ENCODE assay signal across 1 cellular context in the genomic region with DNA sequence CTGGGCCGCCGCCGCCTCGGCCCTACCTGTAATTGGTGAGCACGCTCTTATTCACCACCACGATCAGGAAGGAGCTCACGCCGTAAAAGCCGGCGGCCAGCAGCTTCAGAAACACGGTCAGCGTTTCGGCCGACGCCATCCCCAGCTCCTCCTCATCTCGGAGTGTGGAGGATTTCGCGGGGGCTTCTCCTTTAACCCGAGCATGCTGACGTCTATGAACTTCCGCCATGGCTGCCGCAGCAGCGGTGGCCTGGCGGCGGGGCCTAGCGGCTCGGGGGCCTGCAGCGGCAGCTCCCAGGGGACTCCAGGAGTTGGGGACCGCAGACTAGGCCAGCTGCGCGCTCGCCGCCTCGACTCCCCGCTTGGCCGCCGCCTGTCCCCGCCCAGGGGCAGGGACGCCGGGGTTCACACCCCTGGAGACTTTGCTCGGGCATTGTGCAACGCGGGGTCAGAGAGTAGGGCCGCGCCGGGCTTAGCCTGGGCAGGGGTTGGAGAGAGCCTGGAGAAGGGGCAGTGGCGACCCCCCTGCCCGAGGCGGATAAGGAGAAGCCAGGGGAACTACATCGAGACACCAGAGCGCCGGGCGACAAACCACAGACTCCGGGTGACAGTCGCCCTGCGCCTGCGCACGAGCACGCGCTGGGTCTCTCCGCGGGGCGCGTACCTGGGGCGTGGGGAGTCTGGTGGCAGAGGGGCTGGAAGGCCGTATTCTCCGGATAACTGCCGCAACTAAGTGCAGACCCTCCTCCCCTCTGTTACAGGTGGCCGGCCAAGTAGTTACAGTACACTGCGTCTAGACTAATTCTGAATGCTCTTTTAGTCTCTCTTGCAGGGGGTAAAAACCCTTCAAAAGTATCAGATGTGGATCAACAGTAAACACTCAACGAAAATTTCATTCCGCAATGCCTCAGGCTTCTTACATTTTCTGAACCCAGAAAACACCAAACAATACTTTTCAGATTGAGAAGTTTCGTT.
A peak's percentile ranks its signal among the peaks of the same experiment; 100 is the strongest.
TF ChIP-seq lines count a peak whose summit lies in the region.

SLC35D1 (minus strand) TSS at position 364 of the 975 bp plus-strand sequence; CDS start at position 229, 135 bp downstream.

TF ChIP-seq in HEK293, 187 proteins besides CTCF, POLR2A, EP300 and RAD21 (continued from another document and continues in another):
- TF ChIP-seq, protein P1, sequence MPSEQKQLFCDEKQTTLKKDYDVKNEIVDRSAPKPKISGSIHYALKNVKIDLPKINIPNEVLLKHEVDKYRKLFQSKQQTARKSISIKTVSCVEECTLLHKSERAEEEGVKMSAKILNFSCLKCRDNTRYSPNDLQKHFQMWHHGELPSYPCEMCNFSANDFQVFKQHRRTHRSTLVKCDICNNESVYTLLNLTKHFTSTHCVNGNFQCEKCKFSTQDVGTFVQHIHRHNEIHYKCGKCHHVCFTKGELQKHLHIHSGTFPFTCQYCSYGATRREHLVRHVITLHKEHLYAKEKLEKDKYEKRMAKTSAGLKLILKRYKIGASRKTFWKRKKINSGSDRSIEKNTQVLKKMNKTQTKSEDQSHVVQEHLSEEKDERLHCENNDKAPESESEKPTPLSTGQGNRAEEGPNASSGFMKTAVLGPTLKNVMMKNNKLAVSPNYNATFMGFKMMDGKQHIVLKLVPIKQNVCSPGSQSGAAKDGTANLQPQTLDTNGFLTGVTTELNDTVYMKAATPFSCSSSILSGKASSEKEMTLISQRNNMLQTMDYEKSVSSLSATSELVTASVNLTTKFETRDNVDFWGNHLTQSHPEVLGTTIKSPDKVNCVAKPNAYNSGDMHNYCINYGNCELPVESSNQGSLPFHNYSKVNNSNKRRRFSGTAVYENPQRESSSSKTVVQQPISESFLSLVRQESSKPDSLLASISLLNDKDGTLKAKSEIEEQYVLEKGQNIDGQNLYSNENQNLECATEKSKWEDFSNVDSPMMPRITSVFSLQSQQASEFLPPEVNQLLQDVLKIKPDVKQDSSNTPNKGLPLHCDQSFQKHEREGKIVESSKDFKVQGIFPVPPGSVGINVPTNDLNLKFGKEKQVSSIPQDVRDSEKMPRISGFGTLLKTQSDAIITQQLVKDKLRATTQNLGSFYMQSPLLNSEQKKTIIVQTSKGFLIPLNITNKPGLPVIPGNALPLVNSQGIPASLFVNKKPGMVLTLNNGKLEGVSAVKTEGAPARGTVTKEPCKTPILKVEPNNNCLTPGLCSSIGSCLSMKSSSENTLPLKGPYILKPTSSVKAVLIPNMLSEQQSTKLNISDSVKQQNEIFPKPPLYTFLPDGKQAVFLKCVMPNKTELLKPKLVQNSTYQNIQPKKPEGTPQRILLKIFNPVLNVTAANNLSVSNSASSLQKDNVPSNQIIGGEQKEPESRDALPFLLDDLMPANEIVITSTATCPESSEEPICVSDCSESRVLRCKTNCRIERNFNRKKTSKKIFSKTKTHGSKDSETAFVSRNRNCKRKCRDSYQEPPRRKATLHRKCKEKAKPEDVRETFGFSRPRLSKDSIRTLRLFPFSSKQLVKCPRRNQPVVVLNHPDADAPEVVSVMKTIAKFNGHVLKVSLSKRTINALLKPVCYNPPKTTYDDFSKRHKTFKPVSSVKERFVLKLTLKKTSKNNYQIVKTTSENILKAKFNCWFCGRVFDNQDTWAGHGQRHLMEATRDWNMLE (tag by site-specific recombination; conservative IDR thresholded peaks at IDR 0.05; ENCODE audit: low read depth), result 0 out of 2 replicates have a peak, but pooled peaks have one; percentile 16
- TF ChIP-seq ZNF449 (tag by site-specific recombination; IDR thresholded peaks at IDR 0.05) (no peak; the same call in 1 of the 2 replicates), IKZF3 (tag by site-specific recombination; IDR thresholded peaks at IDR 0.05) (no peak; the same call in 1 of the 2 replicates), SP2 (tag by site-specific recombination; IDR thresholded peaks at IDR 0.05) (peak; percentile 63), ZBTB11 (tag by site-specific recombination; conservative IDR thresholded peaks at IDR 0.05; ENCODE audit: low read depth) (peak; percentile 68; the same call in 1 of the 2 replicates), ZNF391 (tag by site-specific recombination; IDR thresholded peaks at IDR 0.05; ENCODE audit: borderline replicate concordance, low read depth) (no peak), SP7 (tag by site-specific recombination; IDR thresholded peaks at IDR 0.05) (peak; percentile 57), ZNF302 (tag by site-specific recombination; IDR thresholded peaks at IDR 0.05; ENCODE audit: low read depth) (no peak), ZNF677 (tag by site-specific recombination; IDR thresholded peaks at IDR 0.05) (no peak), ZNF324 (tag by site-specific recombination; IDR thresholded peaks at IDR 0.05) (0 out of 2 replicates have a peak, but pooled peaks have one; percentile 33), SP3 (tag by site-specific recombination; IDR thresholded peaks at IDR 0.05) (peak; percentile 78), ZFP37 (tag by site-specific recombination; IDR thresholded peaks at IDR 0.05) (0 out of 2 replicates have a peak, but pooled peaks have one; percentile 34), PRDM10 (tag by site-specific recombination; IDR thresholded peaks at IDR 0.05) (peak; percentile 73), KLF7 (tag by site-specific recombination; IDR thresholded peaks at IDR 0.05; ENCODE audit: borderline replicate concordance) (no peak), ZBTB48 (tag by site-specific recombination; IDR thresholded peaks at IDR 0.05) (peak; percentile 94), ZNF184 (tag by site-specific recombination; IDR thresholded peaks at IDR 0.05) (peak; percentile 41; the same call in 1 of the 2 replicates), KLF9 (tag by site-specific recombination; IDR thresholded peaks at IDR 0.05; ENCODE audit: low read depth) (peak; percentile 40), ZBTB26 (tag by site-specific recombination; optimal IDR thresholded peaks at IDR 0.05) (peak; percentile 96), ZNF423 (tag by site-specific recombination; IDR thresholded peaks at IDR 0.05) (peak; percentile 61; the same call in 1 of the 2 replicates), ZXDB (tag by site-specific recombination; IDR thresholded peaks at IDR 0.05) (peak; percentile 95), ZNF561 (tag by site-specific recombination; IDR thresholded peaks at IDR 0.05; ENCODE audit: borderline replicate concordance) (peak; percentile 68), ZNF335 (tag by site-specific recombination; conservative IDR thresholded peaks at IDR 0.05) (peak; percentile 97), ZNF354C (tag by site-specific recombination; IDR thresholded peaks at IDR 0.05; ENCODE audit: borderline replicate concordance, low read depth) (no peak), FEZF1 (tag by site-specific recombination; IDR thresholded peaks at IDR 0.05) (peak; percentile 70; the same call in 1 of the 2 replicates), SCRT2 (tag by site-specific recombination; IDR thresholded peaks at IDR 0.05) (peak; percentile 97)
- TF ChIP-seq, protein P2, sequence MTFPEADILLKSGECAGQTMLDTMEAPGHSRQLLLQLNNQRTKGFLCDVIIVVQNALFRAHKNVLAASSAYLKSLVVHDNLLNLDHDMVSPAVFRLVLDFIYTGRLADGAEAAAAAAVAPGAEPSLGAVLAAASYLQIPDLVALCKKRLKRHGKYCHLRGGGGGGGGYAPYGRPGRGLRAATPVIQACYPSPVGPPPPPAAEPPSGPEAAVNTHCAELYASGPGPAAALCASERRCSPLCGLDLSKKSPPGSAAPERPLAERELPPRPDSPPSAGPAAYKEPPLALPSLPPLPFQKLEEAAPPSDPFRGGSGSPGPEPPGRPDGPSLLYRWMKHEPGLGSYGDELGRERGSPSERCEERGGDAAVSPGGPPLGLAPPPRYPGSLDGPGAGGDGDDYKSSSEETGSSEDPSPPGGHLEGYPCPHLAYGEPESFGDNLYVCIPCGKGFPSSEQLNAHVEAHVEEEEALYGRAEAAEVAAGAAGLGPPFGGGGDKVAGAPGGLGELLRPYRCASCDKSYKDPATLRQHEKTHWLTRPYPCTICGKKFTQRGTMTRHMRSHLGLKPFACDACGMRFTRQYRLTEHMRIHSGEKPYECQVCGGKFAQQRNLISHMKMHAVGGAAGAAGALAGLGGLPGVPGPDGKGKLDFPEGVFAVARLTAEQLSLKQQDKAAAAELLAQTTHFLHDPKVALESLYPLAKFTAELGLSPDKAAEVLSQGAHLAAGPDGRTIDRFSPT (tag by site-specific recombination; IDR thresholded peaks at IDR 0.05), result 0 out of 2 replicates have a peak, but pooled peaks have one; percentile 38
- TF ChIP-seq, protein P3, sequence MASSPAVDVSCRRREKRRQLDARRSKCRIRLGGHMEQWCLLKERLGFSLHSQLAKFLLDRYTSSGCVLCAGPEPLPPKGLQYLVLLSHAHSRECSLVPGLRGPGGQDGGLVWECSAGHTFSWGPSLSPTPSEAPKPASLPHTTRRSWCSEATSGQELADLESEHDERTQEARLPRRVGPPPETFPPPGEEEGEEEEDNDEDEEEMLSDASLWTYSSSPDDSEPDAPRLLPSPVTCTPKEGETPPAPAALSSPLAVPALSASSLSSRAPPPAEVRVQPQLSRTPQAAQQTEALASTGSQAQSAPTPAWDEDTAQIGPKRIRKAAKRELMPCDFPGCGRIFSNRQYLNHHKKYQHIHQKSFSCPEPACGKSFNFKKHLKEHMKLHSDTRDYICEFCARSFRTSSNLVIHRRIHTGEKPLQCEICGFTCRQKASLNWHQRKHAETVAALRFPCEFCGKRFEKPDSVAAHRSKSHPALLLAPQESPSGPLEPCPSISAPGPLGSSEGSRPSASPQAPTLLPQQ (tag by site-specific recombination; IDR thresholded peaks at IDR 0.05), result 0 out of 2 replicates have a peak, but pooled peaks have one; percentile 41
- TF ChIP-seq, protein P4, sequence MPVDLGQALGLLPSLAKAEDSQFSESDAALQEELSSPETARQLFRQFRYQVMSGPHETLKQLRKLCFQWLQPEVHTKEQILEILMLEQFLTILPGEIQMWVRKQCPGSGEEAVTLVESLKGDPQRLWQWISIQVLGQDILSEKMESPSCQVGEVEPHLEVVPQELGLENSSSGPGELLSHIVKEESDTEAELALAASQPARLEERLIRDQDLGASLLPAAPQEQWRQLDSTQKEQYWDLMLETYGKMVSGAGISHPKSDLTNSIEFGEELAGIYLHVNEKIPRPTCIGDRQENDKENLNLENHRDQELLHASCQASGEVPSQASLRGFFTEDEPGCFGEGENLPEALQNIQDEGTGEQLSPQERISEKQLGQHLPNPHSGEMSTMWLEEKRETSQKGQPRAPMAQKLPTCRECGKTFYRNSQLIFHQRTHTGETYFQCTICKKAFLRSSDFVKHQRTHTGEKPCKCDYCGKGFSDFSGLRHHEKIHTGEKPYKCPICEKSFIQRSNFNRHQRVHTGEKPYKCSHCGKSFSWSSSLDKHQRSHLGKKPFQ (tag by site-specific recombination; IDR thresholded peaks at IDR 0.05), result peak; percentile 93
